In genomic region chr19:56113071-56113632, GRCh38 we compare ENCODE assay signal across 11 cellular contexts. TPM values are rescaled to one million over a fixed set of nuclear protein-coding genes. Genes with fewer than 3 reads are reported as not detected.
A peak's percentile ranks its signal among the peaks of the same experiment; 100 is the strongest.
DNase-seq lines count a peak whose midpoint lies in the region; ATAC-seq, FAIRE-seq and TF ChIP-seq lines count a peak whose summit lies in the region.
"Had no signal": no experiment of that assay in that cellular context is flagged by ENCODE, and none has a peak within 500 bp of the region (broad histone marks: within the 10 kb centered on the region; RNA-seq: fewer than 3 reads in every experiment).

No MANE protein-coding gene starts in this region.

- peak overlapping the region; percentile 80 to 93 for H3K27ac Mint-ChIP-seq in effector memory CD8-positive, alpha-beta T cell

- no peaks in the 10 kb centered on the region for H3K27me3 Mint-ChIP-seq in effector memory CD8-positive, alpha-beta T cell

- no peak overlapping the region for H3K14ac ChIP-seq in trophoblast cell (ENCODE audit: low read length)

- FAIRE-seq in small intestine (lab: Jason Lieb, UNC), result no peak

- H3K27me3 ChIP-seq in trophoblast cell (ENCODE audit: insufficient read depth, low read length) (no peaks in the 10 kb centered on the region), small intestine (ENCODE audit: control insufficient read depth in 2 of 2, insufficient read depth in 2 of 2, low read length in 2 of 2) (no peaks in the 10 kb centered on the region), ovary (no peaks in the 10 kb centered on the region)
- H3K27me3 ChIP-seq: tibial nerve had no signal

- H3K9me3 Mint-ChIP-seq in effector memory CD8-positive, alpha-beta T cell, result no peaks in the 10 kb centered on the region

- no peak for TF ChIP-seq POLR2A in ovary (IDR thresholded peaks at IDR 0.05)

- no peaks in the 10 kb centered on the region for H3K79me1 ChIP-seq in trophoblast cell (ENCODE audit: low read length)

- no peak overlapping the region for H2BK5ac ChIP-seq in trophoblast cell (ENCODE audit: low read depth, low read length, poor library complexity)

- H4K8ac ChIP-seq in trophoblast cell (ENCODE audit: low read depth, low read length), result no peak overlapping the region

- H3K4me3 ChIP-seq in trophoblast cell (ENCODE audit: low read depth, low read length) (peak overlapping the region; percentile 14), small intestine (ENCODE audit: low read depth in 1 of 2, low read length in 2 of 2) (no peak overlapping the region), ovary (no peak overlapping the region)
- H3K4me3 ChIP-seq: tibial nerve had no signal

- peaks cover 58% of the 10 kb centered on the region for H3K79me2 ChIP-seq in trophoblast cell (ENCODE audit: control insufficient read depth, insufficient read depth, low read length, poor library complexity)

- H2AFZ ChIP-seq in trophoblast cell (ENCODE audit: insufficient read depth, low read length, poor library complexity), result no peak overlapping the region

- DNase-seq in GDM1 (lab: John Stamatoyannopoulos, UW), result peak; percentile 34
- DNase-seq in MV-4-11 (lab: John Stamatoyannopoulos, UW), result peak; percentile 28
- no peak for DNase-seq in effector memory CD8-positive, alpha-beta T cell
- DNase-seq in trophoblast cell, result no peak
- DNase-seq in small intestine, result no peak
- DNase-seq in ovary, result no peak
- no peak for DNase-seq in omental fat pad (ENCODE audit: low spot score)
- DNase-seq: activated CD8-positive, alpha-beta memory T cell treated with anti-CD3 and anti-CD28 coated beads, Interleukin-2, amount 50 U/mL, for 48 hours; central memory CD4-positive, alpha-beta T cell; NCI-H1048 had no signal

- peaks cover 44 to 50% of the 10 kb centered on the region in 2 donors for H3K4me1 Mint-ChIP-seq in effector memory CD8-positive, alpha-beta T cell (ENCODE audit: low read depth in 2 of 2)

- H3K9me3 ChIP-seq in trophoblast cell (ENCODE audit: insufficient read depth, low read depth, low read length) (peaks cover 4% of the 10 kb centered on the region), small intestine (ENCODE audit: control insufficient read depth, low read depth) (no peaks in the 10 kb centered on the region), ovary (no peaks in the 10 kb centered on the region)
- H3K9me3 ChIP-seq: tibial nerve had no signal

- no peak overlapping the region for H4K91ac ChIP-seq in trophoblast cell (ENCODE audit: low read depth, low read length)

- H3K27ac ChIP-seq in trophoblast cell (ENCODE audit: low read depth, low read length) (no peak overlapping the region), small intestine (ENCODE audit: low read depth in 1 of 2, low read length in 1 of 2) (peak overlapping the region in 1 of 2 donors; percentile 25), ovary (no peak overlapping the region)

- peaks cover 21 to 24% of the 10 kb centered on the region in 2 experiments for H3K36me3 ChIP-seq in trophoblast cell (ENCODE audit: control insufficient read depth in 1 of 2, insufficient read depth in 2 of 2, low read length in 2 of 2)
- H3K36me3 ChIP-seq in small intestine (ENCODE audit: control insufficient read depth in 2 of 2, insufficient read depth in 2 of 2, low read length in 2 of 2), result no peaks in the 10 kb centered on the region
- H3K36me3 ChIP-seq in ovary, result no peaks in the 10 kb centered on the region

- TF ChIP-seq CTCF in ovary (IDR thresholded peaks at IDR 0.05) (no peak), omental fat pad (IDR thresholded peaks at IDR 0.05) (no peak)

- no peak for ATAC-seq in effector memory CD8-positive, alpha-beta T cell (replicated peaks)
- ATAC-seq in omental fat pad (ENCODE audit: low FRiP score), result no peak

- peak overlapping the region; percentile 60 for H3K4ac ChIP-seq in trophoblast cell (ENCODE audit: low read depth, low read length)

- no peak overlapping the region for H3K9ac ChIP-seq in trophoblast cell (ENCODE audit: low read length)

- H3K36me3 Mint-ChIP-seq in effector memory CD8-positive, alpha-beta T cell (ENCODE audit: insufficient read depth), result peaks cover 19% of the 10 kb centered on the region

- no CpG with 5 or more reads among the region's 20 CpGs for WGBS in trophoblast cell (ENCODE audit: extremely low coverage, insufficient coverage, insufficient read length)
- WGBS in small intestine, 3 donors, result 62 to 68% (median 66%) methylated on average over 20 of the region's 20 CpGs
- WGBS in ovary, 3 donors, result 71 to 75% (median 72%) methylated on average over 20 of the region's 20 CpGs

- no peak overlapping the region for H3K23ac ChIP-seq in trophoblast cell (ENCODE audit: low read length)

- no peak overlapping the region for H2AK5ac ChIP-seq in trophoblast cell (ENCODE audit: low read length)

- intact Hi-C loops in ovary (cut with DNase I), result loop anchor here in 1 of 4 donors (5.0 kb wide), 1 partner anchor 44 kb away; no protein-coding TSS in a partner anchor

- no peak overlapping the region for H2BK120ac ChIP-seq in trophoblast cell (ENCODE audit: insufficient read depth, low read length, poor library complexity)

- TF ChIP-seq EP300 in ovary (IDR thresholded peaks at IDR 0.05), result no peak

- H3K4me1 ChIP-seq in trophoblast cell (ENCODE audit: control insufficient read depth in 1 of 2, insufficient read depth in 2 of 2, low read length in 2 of 2) (peaks cover 16 to 19% of the 10 kb centered on the region in 2 experiments), small intestine (ENCODE audit: control insufficient read depth in 2 of 2, insufficient read depth in 1 of 2, low read depth in 1 of 2, low read length in 1 of 2) (peaks cover 5 to 27% of the 10 kb centered on the region in 2 donors), ovary (ENCODE audit: insufficient read depth) (peaks cover 37% of the 10 kb centered on the region)

- no peak overlapping the region for H4K12ac ChIP-seq in trophoblast cell (ENCODE audit: low read depth, low read length)

- H3K4me2 ChIP-seq in trophoblast cell (ENCODE audit: low read length), result no peak overlapping the region

- H3K4me3 Mint-ChIP-seq in effector memory CD8-positive, alpha-beta T cell, result peak overlapping the region in 1 of 2 donors; percentile 61

- H2BK12ac ChIP-seq in trophoblast cell (ENCODE audit: low read length), result no peak overlapping the region

- no peak overlapping the region for H3K18ac ChIP-seq in trophoblast cell (ENCODE audit: low read length)

RNA-seq across cellular contexts. Expression of gene ZNF787, which starts 7.9 kb away (rescaled TPM):
- 23.4 and 24.3 TPM in 2 replicates for polyA plus RNA-seq in trophoblast cell (2013)
- 10 to 100 TPM; 29.9 to 34.9 (median 30.2) TPM for polyA plus RNA-seq in small intestine
- 10 to 100 TPM; 10.4 to 36.8 (median 27.5) TPM for total RNA-seq in ovary
- 10 to 100 TPM in 1 of 2 donors, 1 to 10 TPM in 1; 3.0 to 20.4 TPM for polyA plus RNA-seq in ovary
- 10 to 100 TPM; 10.9 to 18.6 (median 12.0) TPM for total RNA-seq in omental fat pad

RNA-seq across cellular contexts. Expression of gene ZNF444, which starts 27.9 kb away (rescaled TPM):
- 25.7 and 26.0 TPM in 2 replicates for polyA plus RNA-seq in trophoblast cell (2013)
- polyA plus RNA-seq in small intestine, result 10 to 100 TPM; 20.1 to 25.9 (median 24.6) TPM
- total RNA-seq in ovary, result 10 to 100 TPM; 27.4 to 48.2 (median 38.2) TPM
- polyA plus RNA-seq in ovary, result 10 to 100 TPM in 1 of 2 donors, 1 to 10 TPM in 1; 7.3 to 25.5 TPM
- 10 to 100 TPM; 10.4 to 14.2 (median 13.1) TPM for total RNA-seq in omental fat pad

Comparison
In these comparisons a context has a peak if more than half of its experiments do, and no peak if none do; other contexts are left out.
1. DNase-seq: peak in GDM1 (single experiment) and MV-4-11 (single experiment); none in effector memory CD8-positive, alpha-beta T cell (0 of 3), trophoblast cell (0 of 2), small intestine (single experiment), ovary (0 of 5) and omental fat pad (single experiment).